22 cellular contexts compared by ENCODE assay signal in genomic region chr22:41528132-41528766, GRCh38. TPM values are rescaled to one million over a fixed set of nuclear protein-coding genes. Genes with fewer than 3 reads are reported as not detected.
DNase-seq lines count a peak whose midpoint lies in the region; ATAC-seq, FAIRE-seq and TF ChIP-seq lines count a peak whose summit lies in the region.
"Had no signal": no experiment of that assay in that cellular context is flagged by ENCODE, and none has a peak within 500 bp of the region (broad histone marks: within the 10 kb centered on the region; RNA-seq: fewer than 3 reads in every experiment).

No MANE protein-coding gene starts in this region.

- no peak overlapping the region for H3K4me2 ChIP-seq in HepG2 (ENCODE audit: low read depth, low read length)
- no peak overlapping the region for H3K4me2 ChIP-seq in mesenchymal stem cell (ENCODE audit: low read length, poor library complexity, severe bottlenecking)
- H3K4me2 ChIP-seq: GM23338 had no signal

- H4K20me1 ChIP-seq in HepG2 (ENCODE audit: insufficient read depth, low read length) = 0 out of 2 replicates have a peak, but pooled peaks cover 4% of the 10 kb centered on the region

- no peak overlapping the region for H2BK12ac ChIP-seq in mesenchymal stem cell (ENCODE audit: low read length in 2 of 2)

- H3K23ac ChIP-seq in mesenchymal stem cell (ENCODE audit: low read length in 2 of 2) = no peak overlapping the region

- no peak for TF ChIP-seq CTCF in HepG2 (CRISPR knock-in tag; IDR thresholded peaks at IDR 0.05)
- no peak for TF ChIP-seq CTCF in right lobe of liver (IDR thresholded peaks at IDR 0.05)
- no peak for TF ChIP-seq CTCF in RWPE1 (conservative IDR thresholded peaks at IDR 0.05; ENCODE audit: low read depth)
- TF ChIP-seq CTCF in esophagus muscularis mucosa (IDR thresholded peaks at IDR 0.05) = no peak

- H2AFZ ChIP-seq in HepG2 (ENCODE audit: low read length) (no peak overlapping the region), mesenchymal stem cell (ENCODE audit: low read depth, low read length) (no peak overlapping the region)
- H2AFZ ChIP-seq: GM23338 had no signal

- H3K9me3 ChIP-seq in HepG2 (ENCODE audit: low read length) = no peaks in the 10 kb centered on the region
- no peaks in the 10 kb centered on the region for H3K9me3 ChIP-seq in right lobe of liver
- H3K9me3 ChIP-seq in esophagus muscularis mucosa = no peaks in the 10 kb centered on the region
- H3K9me3 ChIP-seq in mesenchymal stem cell (ENCODE audit: control insufficient read depth, low read length) = no peaks in the 10 kb centered on the region
- H3K9me3 ChIP-seq: tibial nerve had no signal

- H3K27ac ChIP-seq in HepG2 (ENCODE audit: extremely low read length, insufficient read depth, low read length) = peak overlapping the region; percentile 58
- no peak overlapping the region for H3K27ac ChIP-seq in right lobe of liver
- H3K27ac ChIP-seq in RWPE1 = peak overlapping the region; percentile 61
- H3K27ac ChIP-seq in esophagus muscularis mucosa (replicated peaks in 1 of 4) = peak overlapping the region; percentile 27 to 93 (median 91)
- peak overlapping the region; percentile 95 for H3K27ac ChIP-seq in temporal lobe (ENCODE audit: low read depth, low read length)
- no peak overlapping the region for H3K27ac ChIP-seq in mesenchymal stem cell (ENCODE audit: low read length, poor library complexity, severe bottlenecking)
- H3K27ac ChIP-seq: WERI-Rb-1 had no signal

- H3K79me2 ChIP-seq in HepG2 (ENCODE audit: insufficient read depth, low read length) = no peaks in the 10 kb centered on the region

- H3K36me3 ChIP-seq in HepG2 (replicated peaks in 1 of 2; ENCODE audit: control insufficient read depth in 1 of 2, insufficient read depth in 2 of 2, low read length in 2 of 2) (peaks cover 34 to 70% of the 10 kb centered on the region in 2 experiments), right lobe of liver (peaks cover 0 to 68% (median 19%) of the 10 kb centered on the region in 4 donors), esophagus muscularis mucosa (peaks cover 39 to 100% (median 86%) of the 10 kb centered on the region in 4 donors), mesenchymal stem cell (ENCODE audit: control insufficient read depth in 1 of 2, insufficient read depth in 2 of 2, low read depth in 1 of 2, low read length in 2 of 2) (peaks cover 95% of the 10 kb centered on the region in 2 experiments)

- no peak overlapping the region for H4K8ac ChIP-seq in mesenchymal stem cell (ENCODE audit: low read length)

- H3K4ac ChIP-seq in mesenchymal stem cell (ENCODE audit: low read depth in 1 of 2, low read length in 2 of 2) = no peak overlapping the region

- ATAC-seq in HepG2 (no peak), right lobe of liver (no peak)
- ATAC-seq: GM23338, left colon had no signal

- TSS peak; percentile 20 for BruUV-seq in HepG2 (replicated peaks; lab: Mats Ljungman, UMichigan)

- no peak overlapping the region for H2AK5ac ChIP-seq in mesenchymal stem cell (ENCODE audit: low read length, severe bottlenecking)

- 94% methylated on average over 14 of the region's 16 CpGs for WGBS in HepG2 (ENCODE audit: low lambda C conversion rate)
- WGBS in right lobe of liver (ENCODE audit: insufficient coverage, low coverage, low lambda C conversion rate, missing lambda C conversion rate) = 82% methylated on average over 4 of the region's 16 CpGs
- 66% methylated on average over 6 of the region's 16 CpGs for whole genome bisulfite sequencing in esophagus muscularis mucosa
- 98% methylated on average over 15 of the region's 16 CpGs for WGBS in mesenchymal stem cell

- no peak overlapping the region; a peak in 1 of 6 replicates for H3K4me3 ChIP-seq in HepG2 (replicated peaks in 1 of 3; ENCODE audit: insufficient read depth in 1 of 3, low read depth in 2 of 3, low read length in 3 of 3)
- no peak overlapping the region for H3K4me3 ChIP-seq in right lobe of liver
- no peak overlapping the region for H3K4me3 ChIP-seq in esophagus muscularis mucosa
- no peak overlapping the region for H3K4me3 ChIP-seq in mesenchymal stem cell (ENCODE audit: insufficient read depth in 1 of 2, low read depth in 1 of 2, low read length in 2 of 2)
- H3K4me3 ChIP-seq: GM23338, tibial nerve had no signal

- no peak for FAIRE-seq in HepG2 (lab: Jason Lieb, UNC)
- FAIRE-seq: HTR-8/SVneo had no signal

- H2BK15ac ChIP-seq in mesenchymal stem cell (ENCODE audit: low read depth, poor library complexity, severe bottlenecking) = no peak overlapping the region

- peak overlapping the region; percentile 27; the same call in 1 of the 2 replicates for H3K9ac ChIP-seq in HepG2 (ENCODE audit: insufficient read depth, low read depth, low read length)
- H3K9ac ChIP-seq in mesenchymal stem cell (ENCODE audit: low read length) = no peak overlapping the region

- DNase-seq in HepG2 (ENCODE audit: low spot score) (no peak), right lobe of liver (no peak), RWPE1 (ENCODE audit: low spot score) (no peak), esophagus muscularis mucosa (ENCODE audit: extremely low spot score) (no peak), iPS-NIHi11 (ENCODE audit: low spot score) (no peak), HEK293T (ENCODE audit: extremely low spot score) (no peak), mesenchymal stem cell (no peak)
- DNase-seq: activated CD4-positive, alpha-beta memory T cell treated with anti-CD3 and anti-CD28 coated beads, Interleukin-2, amount 10 ng/mL, durations not matched to agents 7 days and 5 days; activated naive CD8-positive, alpha-beta T cell treated with anti-CD3 and anti-CD28 coated beads, Interleukin-2, amount 10 ng/mL, durations not matched to agents 7 days and 5 days; activated T-cell treated with anti-CD3 and anti-CD28 coated beads, Interleukin-2, amount 50 U/mL, for 48 hours; EL; foreskin melanocyte; left colon; NCI-H526 treated with DMSO at 0.1 percent for 48 hours; retina; T-helper 2 cell; WERI-Rb-1 had no signal

- TF ChIP-seq POLR2A in HepG2 (IDR thresholded peaks at IDR 0.05; ENCODE audit: insufficient read depth in 1 of 2, low read depth in 2 of 2, low read length in 2 of 2) (no peak), right lobe of liver (IDR thresholded peaks at IDR 0.05) (no peak), esophagus muscularis mucosa (IDR thresholded peaks at IDR 0.05; ENCODE audit: low read depth) (no peak)

- H3K4me1 ChIP-seq in HepG2 (ENCODE audit: insufficient read depth, low read length) = peaks cover 71% of the 10 kb centered on the region
- peaks cover 0 to 35% (median 16%) of the 10 kb centered on the region in 4 donors for H3K4me1 ChIP-seq in right lobe of liver
- peaks cover 49 to 56% (median 54%) of the 10 kb centered on the region in 4 donors for H3K4me1 ChIP-seq in esophagus muscularis mucosa
- H3K4me1 ChIP-seq in mesenchymal stem cell (ENCODE audit: control insufficient read depth, insufficient read depth, low read depth, low read length) = peaks cover 29% of the 10 kb centered on the region

- TF ChIP-seq RAD21 in HepG2 (CRISPR knock-in tag; IDR thresholded peaks at IDR 0.05) = no peak

- H2BK5ac ChIP-seq in mesenchymal stem cell (ENCODE audit: low read depth, low read length, poor library complexity, severe bottlenecking) = no peak overlapping the region

- TF ChIP-seq EP300 in HepG2 (IDR thresholded peaks at IDR 0.05; ENCODE audit: low read depth in 2 of 2, low read length in 2 of 2) (no peak), HepG2 (CRISPR knock-in tag; IDR thresholded peaks at IDR 0.05; ENCODE audit: borderline replicate concordance) (no peak), esophagus muscularis mucosa (IDR thresholded peaks at IDR 0.05) (no peak)

- no peak overlapping the region for H3K18ac ChIP-seq in mesenchymal stem cell (ENCODE audit: low read depth in 1 of 2, low read length in 2 of 2)

- H3K79me1 ChIP-seq in mesenchymal stem cell (replicated peaks; ENCODE audit: low read length, poor library complexity, severe bottlenecking) = peaks cover 38% of the 10 kb centered on the region

- H2BK120ac ChIP-seq in mesenchymal stem cell (ENCODE audit: low read depth, low read length) = no peak overlapping the region

- H3K14ac ChIP-seq in mesenchymal stem cell (ENCODE audit: low read length in 2 of 2) = no peak overlapping the region

- CTCF ChIA-PET in HepG2 (lab: Yijun Ruan, JAX; ENCODE audit: low intra/inter-chr PET ratio, low total read pairs) (no interaction called here), RWPE1 (lab: Yijun Ruan, JAX) (interaction anchor here (0.6 to 1.1 kb wide), 2 partner anchors 65 to 434 kb away, joined by 3 read pairs; no protein-coding TSS in a partner anchor), HEK293T (lab: Yijun Ruan, JAX) (no interaction called here)

- no peaks in the 10 kb centered on the region for H3K27me3 ChIP-seq in HepG2 (ENCODE audit: control insufficient read depth in 1 of 2, insufficient read depth in 2 of 2, low read length in 2 of 2)
- no peaks in the 10 kb centered on the region for H3K27me3 ChIP-seq in right lobe of liver
- H3K27me3 ChIP-seq in esophagus muscularis mucosa = no peaks in the 10 kb centered on the region
- H3K27me3 ChIP-seq in mesenchymal stem cell (ENCODE audit: control insufficient read depth in 1 of 2, insufficient read depth in 1 of 2, low read length in 2 of 2) = no peaks in the 10 kb centered on the region
- H3K27me3 ChIP-seq: tibial nerve had no signal

- intact Hi-C loops in HepG2 (cut with micrococcal nuclease; ENCODE audit: unreplicated experiment) = no loop called here
- intact Hi-C loops in right lobe of liver (cut with DNase I) = no loop called here
- intact Hi-C loops in esophagus muscularis mucosa (cut with DNase I) = loop anchor here (10.0 kb wide), 1 partner anchor 223 kb away; the partner anchor contains the start of gene ZC3H7B

- in situ Hi-C loops in HepG2 (cut with HindIII; ENCODE audit: extremely low pct_ligation_motif_present, low pct_unique_long_range_greater_than_20kb) = no loop called here

- no peak overlapping the region for H4K91ac ChIP-seq in mesenchymal stem cell (ENCODE audit: low read length)

- POLR2A ChIA-PET in HepG2 (lab: Yijun Ruan, JAX) = no interaction called here
- POLR2A ChIA-PET in RWPE1 (lab: Yijun Ruan, JAX; ENCODE audit: low non-redundant PET) = no interaction called here
- POLR2A ChIA-PET in HEK293T (lab: Yijun Ruan, JAX) = no interaction called here

RNA-seq across cellular contexts. Expression of gene POLR3H, which starts 16.0 kb away (rescaled TPM):
- 28.6 and 30.3 TPM in 2 replicates for total RNA-seq in HepG2 (2016; rRNA removed; fragmentation: Illumina TruSeq; extraction: Trizol)
- total RNA-seq in HepG2 (2016; cell fraction: cytosol; rRNA removed; fragmentation: Illumina TruSeq; extraction: Trizol; ENCODE audit: low read depth) = 13.1 and 13.9 TPM in 2 replicates
- total RNA-seq in HepG2 (2016; cell fraction: insoluble cytoplasmic fraction; rRNA removed; fragmentation: Illumina TruSeq; extraction: Trizol) = 27.8 and 29.2 TPM in 2 replicates
- 33.4 and 34.4 TPM in 2 replicates for total RNA-seq in HepG2 (2016; cell fraction: membrane; rRNA removed; fragmentation: Illumina TruSeq; extraction: Trizol)
- 20.8 and 24.8 TPM in 2 replicates for total RNA-seq in HepG2 (2016; cell fraction: nucleus; rRNA removed; fragmentation: Illumina TruSeq; extraction: Trizol)
- polyA plus RNA-seq in HepG2 (2011; rRNA removed) = 10.3 and 11.2 TPM in 2 replicates
- 8.4 and 9.9 TPM in 2 replicates for polyA plus RNA-seq in HepG2 (2011; cell fraction: cytosol; rRNA removed)
- polyA plus RNA-seq in HepG2 (2011; cell fraction: nucleus; rRNA removed) = 10.0 and 10.5 TPM in 2 replicates
- 8.6 and 11.1 TPM in 2 replicates for polyA plus RNA-seq in HepG2 (2012)
- polyA plus RNA-seq in HepG2 (2016; cell fraction: cytosol; fragmentation: Illumina TruSeq; extraction: Trizol; ENCODE audit: low read depth) = 40.9 and 52.2 TPM in 2 replicates
- polyA plus RNA-seq in HepG2 (2016; cell fraction: insoluble cytoplasmic fraction; fragmentation: Illumina TruSeq; extraction: Trizol; ENCODE audit: low read depth) = 37.9 and 45.4 TPM in 2 replicates
- polyA plus RNA-seq in HepG2 (2016; cell fraction: membrane; fragmentation: Illumina TruSeq; extraction: Trizol; ENCODE audit: low read depth) = 50.3 and 61.8 TPM in 2 replicates
- polyA plus RNA-seq in HepG2 (2016; cell fraction: nucleus; fragmentation: Illumina TruSeq; extraction: Trizol; ENCODE audit: insufficient read depth, low read depth) = 38.0 and 40.7 TPM in 2 replicates
- 18.2 and 44.3 TPM in 2 replicates for polyA minus RNA-seq in HepG2 (2011; rRNA and poly(A)+ RNA removed; ENCODE audit: low replicate concordance)
- polyA minus RNA-seq in HepG2 (2011; cell fraction: cytosol; rRNA and poly(A)+ RNA removed) = 3.3 and 3.9 TPM in 2 replicates
- polyA minus RNA-seq in HepG2 (2011; cell fraction: nucleus; rRNA and poly(A)+ RNA removed) = 16.3 and 17.3 TPM in 2 replicates
- 10 to 100 TPM in 5 of 6 experiments, 1 to 10 TPM in 1; 9.5 to 23.0 (median 18.0) TPM for total RNA-seq in right lobe of liver
- 10 to 100 TPM; 20.9 to 28.2 (median 23.0) TPM for total RNA-seq in esophagus muscularis mucosa
- total RNA-seq in temporal lobe = 20.4 TPM
- 26.7 TPM for polyA plus RNA-seq in mesenchymal stem cell (2013, experiment 1 of 2)
- 27.9 TPM for polyA plus RNA-seq in mesenchymal stem cell (2013, experiment 2 of 2)

RNA-seq across cellular contexts. Expression of gene CSDC2, which starts 32.6 kb away (rescaled TPM):
- total RNA-seq in HepG2 (2016; rRNA removed; fragmentation: Illumina TruSeq; extraction: Trizol) = 0.11 and 0.17 TPM in 2 replicates
- total RNA-seq in HepG2 (2016; cell fraction: cytosol; rRNA removed; fragmentation: Illumina TruSeq; extraction: Trizol; ENCODE audit: low read depth) = 0.18 TPM in 1 of 2 replicates, not detected in the other
- total RNA-seq in HepG2 (2016; cell fraction: insoluble cytoplasmic fraction; rRNA removed; fragmentation: Illumina TruSeq; extraction: Trizol) = 0.12 and 0.28 TPM in 2 replicates
- 0.07 and 0.09 TPM in 2 replicates for total RNA-seq in HepG2 (2016; cell fraction: membrane; rRNA removed; fragmentation: Illumina TruSeq; extraction: Trizol)
- total RNA-seq in HepG2 (2016; cell fraction: nucleus; rRNA removed; fragmentation: Illumina TruSeq; extraction: Trizol) = not detected in 2 replicates
- 0.26 and 0.47 TPM in 2 replicates for polyA plus RNA-seq in HepG2 (2011; rRNA removed)
- polyA plus RNA-seq in HepG2 (2011; cell fraction: cytosol; rRNA removed) = 0.24 and 0.38 TPM in 2 replicates
- polyA plus RNA-seq in HepG2 (2011; cell fraction: nucleus; rRNA removed) = 0.96 and 1.1 TPM in 2 replicates
- polyA plus RNA-seq in HepG2 (2012) = 0.16 and 0.33 TPM in 2 replicates
- polyA plus RNA-seq in HepG2 (2016; cell fraction: cytosol; fragmentation: Illumina TruSeq; extraction: Trizol; ENCODE audit: low read depth) = 0.03 and 0.05 TPM in 2 replicates
- polyA plus RNA-seq in HepG2 (2016; cell fraction: insoluble cytoplasmic fraction; fragmentation: Illumina TruSeq; extraction: Trizol; ENCODE audit: low read depth) = 0.41 TPM in 1 of 2 replicates, not detected in the other
- 0.08 and 0.15 TPM in 2 replicates for polyA plus RNA-seq in HepG2 (2016; cell fraction: membrane; fragmentation: Illumina TruSeq; extraction: Trizol; ENCODE audit: low read depth)
- polyA plus RNA-seq in HepG2 (2016; cell fraction: nucleus; fragmentation: Illumina TruSeq; extraction: Trizol; ENCODE audit: insufficient read depth, low read depth) = 0.22 and 0.27 TPM in 2 replicates
- polyA minus RNA-seq in HepG2 (2011; rRNA and poly(A)+ RNA removed; ENCODE audit: low replicate concordance) = 0.40 and 0.82 TPM in 2 replicates
- polyA minus RNA-seq in HepG2 (2011; cell fraction: cytosol; rRNA and poly(A)+ RNA removed) = 0.26 and 0.40 TPM in 2 replicates
- polyA minus RNA-seq in HepG2 (2011; cell fraction: nucleus; rRNA and poly(A)+ RNA removed) = 0.12 and 0.13 TPM in 2 replicates
- total RNA-seq in right lobe of liver = 1 to 10 TPM in 1 of 6 experiments, under 1 TPM in 4, not detected in 1; 0.31 to 3.8 (median 0.37) TPM
- 10 to 100 TPM in 1 of 4 donors, 1 to 10 TPM in 3; 2.9 to 12.4 (median 7.1) TPM for total RNA-seq in esophagus muscularis mucosa
- total RNA-seq in temporal lobe = 11.8 TPM
- 2.4 TPM for polyA plus RNA-seq in mesenchymal stem cell (2013, experiment 1 of 2)
- 2.5 TPM for polyA plus RNA-seq in mesenchymal stem cell (2013, experiment 2 of 2)
- total RNA-seq: activated CD4-positive, alpha-beta memory T cell treated with anti-CD3 and anti-CD28 coated beads, Interleukin-2, amount 10 ng/mL, durations not matched to agents 7 days and 5 days; activated naive CD8-positive, alpha-beta T cell treated with anti-CD3 and anti-CD28 coated beads, Interleukin-2, amount 10 ng/mL, durations not matched to agents 7 days and 5 days; mononuclear cell had no signal

RNA-seq across cellular contexts. Expression of gene ACO2, which starts 59.3 kb away (rescaled TPM):
- total RNA-seq in HepG2 (2016; rRNA removed; fragmentation: Illumina TruSeq; extraction: Trizol) (39.3 and 45.6 TPM in 2 replicates), right lobe of liver (100 to 1,000 TPM in 2 of 6 experiments, 10 to 100 TPM in 4; 62.6 to 135 (median 66.8) TPM), esophagus muscularis mucosa (100 to 1,000 TPM; 141 to 214 (median 166) TPM), temporal lobe (72.5 TPM)
- 34.7 and 46.3 TPM in 2 replicates for total RNA-seq in HepG2 (2016; cell fraction: cytosol; rRNA removed; fragmentation: Illumina TruSeq; extraction: Trizol; ENCODE audit: low read depth)
- total RNA-seq in HepG2 (2016; cell fraction: insoluble cytoplasmic fraction; rRNA removed; fragmentation: Illumina TruSeq; extraction: Trizol) = 35.3 and 49.1 TPM in 2 replicates
- total RNA-seq in HepG2 (2016; cell fraction: membrane; rRNA removed; fragmentation: Illumina TruSeq; extraction: Trizol) = 68.4 and 83.2 TPM in 2 replicates
- total RNA-seq in HepG2 (2016; cell fraction: nucleus; rRNA removed; fragmentation: Illumina TruSeq; extraction: Trizol) = 37.1 and 37.3 TPM in 2 replicates
- polyA plus RNA-seq in HepG2 (2011; rRNA removed) = 19.2 and 19.4 TPM in 2 replicates
- 34.8 and 36.5 TPM in 2 replicates for polyA plus RNA-seq in HepG2 (2011; cell fraction: cytosol; rRNA removed)
- 61.6 and 75.9 TPM in 2 replicates for polyA plus RNA-seq in HepG2 (2011; cell fraction: nucleus; rRNA removed)
- 57.9 and 62.9 TPM in 2 replicates for polyA plus RNA-seq in HepG2 (2012)
- 61.5 and 78.5 TPM in 2 replicates for polyA plus RNA-seq in HepG2 (2016; cell fraction: cytosol; fragmentation: Illumina TruSeq; extraction: Trizol; ENCODE audit: low read depth)
- polyA plus RNA-seq in HepG2 (2016; cell fraction: insoluble cytoplasmic fraction; fragmentation: Illumina TruSeq; extraction: Trizol; ENCODE audit: low read depth) = 39.9 and 50.2 TPM in 2 replicates
- 77.9 and 110 TPM in 2 replicates for polyA plus RNA-seq in HepG2 (2016; cell fraction: membrane; fragmentation: Illumina TruSeq; extraction: Trizol; ENCODE audit: low read depth)
- 51.9 and 54.4 TPM in 2 replicates for polyA plus RNA-seq in HepG2 (2016; cell fraction: nucleus; fragmentation: Illumina TruSeq; extraction: Trizol; ENCODE audit: insufficient read depth, low read depth)
- 18.9 and 35.9 TPM in 2 replicates for polyA minus RNA-seq in HepG2 (2011; rRNA and poly(A)+ RNA removed; ENCODE audit: low replicate concordance)
- polyA minus RNA-seq in HepG2 (2011; cell fraction: cytosol; rRNA and poly(A)+ RNA removed) = 31.6 and 35.4 TPM in 2 replicates
- 29.2 and 32.8 TPM in 2 replicates for polyA minus RNA-seq in HepG2 (2011; cell fraction: nucleus; rRNA and poly(A)+ RNA removed)
- 46.6 TPM for polyA plus RNA-seq in mesenchymal stem cell (2013, experiment 1 of 2)
- polyA plus RNA-seq in mesenchymal stem cell (2013, experiment 2 of 2) = 46.8 TPM

RNA-seq across cellular contexts. Expression of gene PHF5A, which starts 59.8 kb away (rescaled TPM):
- total RNA-seq in HepG2 (2016; rRNA removed; fragmentation: Illumina TruSeq; extraction: Trizol) (105 and 154 TPM in 2 replicates), right lobe of liver (10 to 100 TPM; 12.1 to 20.7 (median 14.5) TPM), esophagus muscularis mucosa (10 to 100 TPM; 36.5 to 46.1 (median 42.2) TPM), temporal lobe (25.6 TPM)
- 34.8 TPM in 2 replicates for total RNA-seq in HepG2 (2016; cell fraction: cytosol; rRNA removed; fragmentation: Illumina TruSeq; extraction: Trizol; ENCODE audit: low read depth)
- 107 and 165 TPM in 2 replicates for total RNA-seq in HepG2 (2016; cell fraction: insoluble cytoplasmic fraction; rRNA removed; fragmentation: Illumina TruSeq; extraction: Trizol)
- total RNA-seq in HepG2 (2016; cell fraction: membrane; rRNA removed; fragmentation: Illumina TruSeq; extraction: Trizol) = 55.9 and 58.9 TPM in 2 replicates
- total RNA-seq in HepG2 (2016; cell fraction: nucleus; rRNA removed; fragmentation: Illumina TruSeq; extraction: Trizol) = 38.4 and 43.4 TPM in 2 replicates
- polyA plus RNA-seq in HepG2 (2011; rRNA removed) = 50.7 and 56.6 TPM in 2 replicates
- 43.0 and 50.6 TPM in 2 replicates for polyA plus RNA-seq in HepG2 (2011; cell fraction: cytosol; rRNA removed)
- 14.8 and 17.9 TPM in 2 replicates for polyA plus RNA-seq in HepG2 (2011; cell fraction: nucleus; rRNA removed)
- 42.0 and 46.3 TPM in 2 replicates for polyA plus RNA-seq in HepG2 (2012)
- polyA plus RNA-seq in HepG2 (2016; cell fraction: cytosol; fragmentation: Illumina TruSeq; extraction: Trizol; ENCODE audit: low read depth) = 22.7 and 24.1 TPM in 2 replicates
- 141 and 153 TPM in 2 replicates for polyA plus RNA-seq in HepG2 (2016; cell fraction: insoluble cytoplasmic fraction; fragmentation: Illumina TruSeq; extraction: Trizol; ENCODE audit: low read depth)
- polyA plus RNA-seq in HepG2 (2016; cell fraction: membrane; fragmentation: Illumina TruSeq; extraction: Trizol; ENCODE audit: low read depth) = 38.6 and 42.2 TPM in 2 replicates
- polyA plus RNA-seq in HepG2 (2016; cell fraction: nucleus; fragmentation: Illumina TruSeq; extraction: Trizol; ENCODE audit: insufficient read depth, low read depth) = 44.4 and 50.2 TPM in 2 replicates
- polyA minus RNA-seq in HepG2 (2011; rRNA and poly(A)+ RNA removed; ENCODE audit: low replicate concordance) = 22.2 and 41.1 TPM in 2 replicates
- 11.8 and 12.4 TPM in 2 replicates for polyA minus RNA-seq in HepG2 (2011; cell fraction: cytosol; rRNA and poly(A)+ RNA removed)
- 14.3 and 15.1 TPM in 2 replicates for polyA minus RNA-seq in HepG2 (2011; cell fraction: nucleus; rRNA and poly(A)+ RNA removed)
- 26.6 TPM for polyA plus RNA-seq in mesenchymal stem cell (2013, experiment 1 of 2)
- 26.3 TPM for polyA plus RNA-seq in mesenchymal stem cell (2013, experiment 2 of 2)

Comparison
In these comparisons a context has a peak if more than half of its experiments do, and no peak if none do; other contexts are left out.
1. H3K27ac ChIP-seq: peak in HepG2 (single experiment), RWPE1 (single experiment), esophagus muscularis mucosa (4 of 4) and temporal lobe (single experiment); none in right lobe of liver (0 of 3) and mesenchymal stem cell (single experiment).